Comparison of ENCODE assay signal across 8 cellular contexts in the genomic region with DNA sequence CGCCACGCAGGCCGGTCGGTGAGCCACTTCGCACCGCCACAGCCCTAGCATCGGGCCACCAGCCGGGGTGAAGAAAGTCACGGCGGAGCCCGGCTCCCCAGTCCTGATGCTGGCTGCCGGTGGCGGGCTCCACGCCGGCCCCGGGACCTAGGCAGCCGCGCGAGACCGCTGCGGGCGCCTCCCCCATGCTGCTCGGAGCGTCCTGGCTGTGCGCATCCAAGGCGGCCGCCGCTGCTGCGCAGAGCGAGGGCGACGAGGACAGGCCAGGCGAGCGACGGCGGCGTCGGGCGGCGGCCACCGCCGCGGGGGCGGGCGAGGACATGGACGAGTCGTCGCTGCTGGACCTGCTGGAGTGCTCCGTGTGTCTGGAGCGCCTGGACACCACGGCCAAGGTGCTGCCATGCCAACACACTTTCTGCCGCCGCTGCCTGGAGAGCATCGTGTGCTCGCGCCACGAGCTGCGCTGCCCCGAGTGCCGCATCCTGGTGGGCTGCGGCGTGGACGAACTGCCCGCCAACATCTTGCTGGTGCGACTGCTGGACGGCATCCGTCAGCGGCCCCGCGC. TPM values are rescaled to one million over a fixed set of nuclear protein-coding genes. Genes with fewer than 3 reads are reported as not detected.
DNase-seq lines count a peak whose midpoint lies in the region; ATAC-seq, FAIRE-seq and TF ChIP-seq lines count a peak whose summit lies in the region.

No MANE protein-coding gene starts in this region.

- H3K4me2 ChIP-seq in MM.1S (ENCODE audit: low read depth, low read length) (peak overlapping the region; percentile 89; the same call in 1 of the 2 replicates), GM12878 (ENCODE audit: control insufficient read depth, insufficient read depth) (peak overlapping the region; percentile 70)

- H3K9ac ChIP-seq in MM.1S (ENCODE audit: low read length) (peak overlapping the region; percentile 79), GM12878 (ENCODE audit: control insufficient read depth, insufficient read depth, low read length) (no peak overlapping the region; the same call in 1 of the 2 replicates)

- H3K27me3 Mint-ChIP-seq in T-helper 2 cell treated with Interferon-gamma antibody and Interleukin-4, amounts not matched to agents 5 μg/mL and 100 μg/mL, for 36 hours (ENCODE audit: low read depth), result peaks cover 67% of the 10 kb centered on the region

- SMC1A ChIA-PET in GM12878 (lab: Charles Lee; ENCODE audit: uncharacterized antibody, unreplicated experiment), result interaction anchor here (1.1 to 3.8 kb wide), 6 partner anchors 69 to 385 kb away, joined by 3 to 44 read pairs (median 3); no protein-coding TSS in a partner anchor

- no peak for TF ChIP-seq EP300 in GM12878 (IDR thresholded peaks at IDR 0.05; ENCODE audit: borderline replicate concordance in 1 of 2, control insufficient read depth in 1 of 2, low read depth in 2 of 2, low read length in 2 of 2)

- peaks cover 60% of the 10 kb centered on the region for H3K79me2 ChIP-seq in MM.1S (ENCODE audit: low read length)
- peaks cover 8% of the 10 kb centered on the region for H3K79me2 ChIP-seq in GM12878 (ENCODE audit: control insufficient read depth, insufficient read depth, low read length)

- no peaks in the 10 kb centered on the region for H3K9me2 ChIP-seq in MM.1S (replicated peaks; ENCODE audit: insufficient read depth, low read length)

- no peaks in the 10 kb centered on the region for H3K9me3 ChIP-seq in MM.1S (replicated peaks; ENCODE audit: insufficient read depth, low read length)
- no peaks in the 10 kb centered on the region for H3K9me3 ChIP-seq in GM12878 (replicated peaks; ENCODE audit: control insufficient read depth, insufficient read depth, low read length)

- H3K4me1 ChIP-seq in MM.1S (ENCODE audit: low read length) (peaks cover 25% of the 10 kb centered on the region), GM12878 (ENCODE audit: control insufficient read depth, insufficient read depth, low read length) (no peaks in the 10 kb centered on the region; the same call in 1 of the 2 replicates)

- no TSS peak for BruUV-seq in GM12878 (replicated peaks; lab: Mats Ljungman, UMichigan)

- H3K27ac ChIP-seq in MM.1S (ENCODE audit: low read length) (no peak overlapping the region), GM12878 (ENCODE audit: control insufficient read depth, insufficient read depth) (no peak overlapping the region)

- peak; percentile 31 for ATAC-seq in GM19395 (IDR thresholded peaks at IDR 0.05; ENCODE audit: unreplicated experiment)
- peak; percentile 51 for ATAC-seq in GM12878
- ATAC-seq in GM18498 (IDR thresholded peaks at IDR 0.05; ENCODE audit: unreplicated experiment), result no peak

- intact Hi-C loops in GM12878 (cut with micrococcal nuclease; ENCODE audit: unreplicated experiment), result loop anchor here (2.0 to 5.0 kb wide), 3 partner anchors 89 to 268 kb away; no protein-coding TSS in a partner anchor

- peaks cover 18% of the 10 kb centered on the region for H3K4me1 Mint-ChIP-seq in T-helper 2 cell treated with Interferon-gamma antibody and Interleukin-4, amounts not matched to agents 5 μg/mL and 100 μg/mL, for 36 hours (ENCODE audit: low read depth)

- POLR2A ChIA-PET in GM12878 (lab: Charles Lee), result no interaction called here

- no peak overlapping the region for H3K27ac Mint-ChIP-seq in T-helper 2 cell treated with Interferon-gamma antibody and Interleukin-4, amounts not matched to agents 5 μg/mL and 100 μg/mL, for 36 hours

- no peaks in the 10 kb centered on the region for H3K9me3 Mint-ChIP-seq in T-helper 2 cell treated with Interferon-gamma antibody and Interleukin-4, amounts not matched to agents 5 μg/mL and 100 μg/mL, for 36 hours

- no peak for TF ChIP-seq RAD21 in GM12878 (IDR thresholded peaks at IDR 0.05; ENCODE audit: insufficient read depth, low read depth, low read length)

- H3K4me3 ChIP-seq in MM.1S (ENCODE audit: low read length), result peak overlapping the region; percentile 90
- H3K4me3 ChIP-seq in GM12878, result 0 out of 2 replicates have a peak overlapping the region, but pooled peaks have one; percentile 45

- CTCF ChIA-PET in GM12878 (lab: Yijun Ruan, JAX), result interaction anchor here (1.5 to 6.1 kb wide), 5 partner anchors 11 to 431 kb away, joined by 4 to 62 read pairs (median 8); no protein-coding TSS in a partner anchor

- H3K27me3 ChIP-seq in MM.1S (replicated peaks; ENCODE audit: insufficient read depth, low read length) (no peaks in the 10 kb centered on the region), GM12878 (replicated peaks in 1 of 2; ENCODE audit: control insufficient read depth in 2 of 2, insufficient read depth in 2 of 2, low read length in 1 of 2) (peaks cover 0 to 2% of the 10 kb centered on the region in 2 experiments; a peak in 3 of 4 replicates)

- H4K20me1 ChIP-seq in MM.1S (ENCODE audit: insufficient read depth, low read length) (no peaks in the 10 kb centered on the region), GM12878 (ENCODE audit: control insufficient read depth, insufficient read depth) (no peaks in the 10 kb centered on the region)

- TF ChIP-seq CTCF in MM.1S (IDR thresholded peaks at IDR 0.05; ENCODE audit: low read length) (no peak), GM12878 (IDR thresholded peaks at IDR 0.05 in 2 of 3, conservative IDR thresholded peaks at IDR 0.05 in 1 of 3; ENCODE audit: control insufficient read depth in 2 of 3, extremely low read depth in 1 of 3, insufficient read depth in 1 of 3, low read depth in 3 of 3, low read length in 3 of 3) (no peak)

- in situ Hi-C loops in GM12878 (cut with MboI), result no loop called here

- peaks cover 2% of the 10 kb centered on the region for H3K36me3 Mint-ChIP-seq in T-helper 2 cell treated with Interferon-gamma antibody and Interleukin-4, amounts not matched to agents 5 μg/mL and 100 μg/mL, for 36 hours (ENCODE audit: low read depth)

- DNase-seq in MM.1S (peak; percentile 44), GM12878 (ENCODE audit: low read depth, low spot score) (no peak), iris pigment epithelial cell (ENCODE audit: low read depth) (peak; percentile 52), SKM-1 (lab: John Stamatoyannopoulos, UW; ENCODE audit: unreplicated experiment) (no peak)
- peak; percentile 23 for DNase-seq in stimulated activated CD4-positive, alpha-beta T cell treated with anti-CD3 and anti-CD28 coated beads, Interleukin-1b, Interleukin-23, amount 100 ng/mL, for 48 hours
- no peak for DNase-seq in T-helper 2 cell treated with Interferon-gamma antibody and Interleukin-4, amounts not matched to agents 5 μg/mL and 100 μg/mL, for 36 hours (ENCODE audit: low spot score)

- H3F3A ChIP-seq in MM.1S (ENCODE audit: insufficient read depth, low read length), result peaks cover 7% of the 10 kb centered on the region; the same call in 1 of the 2 replicates

- no peaks in the 10 kb centered on the region for H3K36me3 ChIP-seq in MM.1S (replicated peaks; ENCODE audit: insufficient read depth, low read length)
- H3K36me3 ChIP-seq in GM12878 (ENCODE audit: control insufficient read depth in 2 of 2, insufficient read depth in 2 of 2, low read length in 1 of 2), result no peaks in the 10 kb centered on the region; a peak in 1 of 4 replicates

- H2AFZ ChIP-seq in MM.1S (ENCODE audit: low read length), result no peak overlapping the region
- no peak overlapping the region for H2AFZ ChIP-seq in GM12878 (ENCODE audit: control insufficient read depth, low read depth, low read length)

- WGBS in GM12878 (ENCODE audit: insufficient coverage, insufficient replicate concordance, low lambda C conversion rate, missing lambda C conversion rate), result under 1% methylated on average over 54 of the region's 70 CpGs

- TF ChIP-seq POLR2A in GM12878 (IDR thresholded peaks at IDR 0.05; ENCODE audit: low read depth, low read length), result no peak

- RAD21 ChIA-PET in GM12878 (lab: Charles Lee; ENCODE audit: unreplicated experiment), result interaction anchor here (1.1 to 9.2 kb wide), 7 partner anchors 85 to 385 kb away, joined by 3 to 67 read pairs (median 9); no protein-coding TSS in a partner anchor

- H3K4me3 Mint-ChIP-seq in T-helper 2 cell treated with Interferon-gamma antibody and Interleukin-4, amounts not matched to agents 5 μg/mL and 100 μg/mL, for 36 hours, result no peak overlapping the region

- peak; percentile 41 for FAIRE-seq in GM12878 (lab: Jason Lieb, UNC)

TF ChIP-seq in GM12878, 131 proteins besides CTCF, POLR2A, EP300 and RAD21 (continues in another document):
- TF ChIP-seq SMARCA5 (IDR thresholded peaks at IDR 0.05), result no peak
- TF ChIP-seq ZNF274 (IDR thresholded peaks at IDR 0.05; ENCODE audit: insufficient read depth, insufficient read length), result no peak
- TF ChIP-seq NR2F1 (conservative IDR thresholded peaks at IDR 0.05), result no peak
- no peak for TF ChIP-seq RUNX3 (IDR thresholded peaks at IDR 0.05; ENCODE audit: low read length)
- no peak for TF ChIP-seq KAT2A (conservative IDR thresholded peaks at IDR 0.05; ENCODE audit: control insufficient read depth, low read depth, low read length)
- no peak for TF ChIP-seq POLR2AphosphoS2 (IDR thresholded peaks at IDR 0.05; ENCODE audit: low read depth, low read length)
- TF ChIP-seq DPF2 (IDR thresholded peaks at IDR 0.05), result peak; percentile 2; the same call in 1 of the 2 replicates
- no peak for TF ChIP-seq ZZZ3 (IDR thresholded peaks at IDR 0.05; ENCODE audit: control insufficient read depth, insufficient read length, low read depth)

RNA-seq across cellular contexts. Expression of gene SH3RF3, which starts 0.4 kb away (rescaled TPM):
- total RNA-seq in GM12878 (2013; cell fraction: nucleolus; rRNA removed), result 3.7 and 4.4 TPM in 2 replicates
- 4.2 and 4.6 TPM in 2 replicates for total RNA-seq in GM12878 (2014; rRNA removed)
- 2.0 and 2.3 TPM in 2 replicates for total RNA-seq in GM12878 (2014; rRNA removed; fragmentation: Illumina TruSeq; extraction: Trizol)
- total RNA-seq in GM12878 (2021), result 8.4 and 8.8 TPM in 2 replicates
- 0.94 TPM for polyA plus RNA-seq in GM12878 (2011; ENCODE audit: low read depth)
- 0.07 and 0.08 TPM in 2 replicates for polyA plus RNA-seq in GM12878 (2011; rRNA removed)
- polyA plus RNA-seq in GM12878 (2011; cell fraction: cytosol; rRNA removed), result 0.10 and 0.12 TPM in 2 replicates
- 0.24 and 0.42 TPM in 2 replicates for polyA plus RNA-seq in GM12878 (2011; cell fraction: nucleus; rRNA removed)
- 1.6 TPM in 2 replicates for polyA plus RNA-seq in GM12878 (2012)
- 3.0 and 3.7 TPM in 2 replicates for polyA plus RNA-seq in GM12878 (2014; fragmentation: Illumina TruSeq; extraction: Trizol)
- under 1 TPM; 0.21 to 0.35 TPM for polyA plus RNA-seq in GM12878 (2014; fragmentation: Nextera tagmentation; extraction: Ambion mirVana)
- 5.1 and 6.0 TPM in 2 replicates for polyA plus RNA-seq in GM12878 (2014; rRNA removed)
- 1 to 10 TPM; 1.1 to 2.4 TPM for polyA plus RNA-seq in GM12878 (2016; fragmentation: Nextera tagmentation; extraction: Ambion mirVana)
- polyA minus RNA-seq in GM12878 (2011; rRNA and poly(A)+ RNA removed), result 0.15 and 0.22 TPM in 2 replicates
- 0.21 and 0.27 TPM in 2 replicates for polyA minus RNA-seq in GM12878 (2011; cell fraction: cytosol; rRNA and poly(A)+ RNA removed)
- polyA minus RNA-seq in GM12878 (2011; cell fraction: nucleus; rRNA and poly(A)+ RNA removed), result 0.36 and 0.77 TPM in 2 replicates

Comparison
In these comparisons a context has a peak if more than half of its experiments do, and no peak if none do; other contexts are left out.
1. DNase-seq: peak in MM.1S (single experiment), iris pigment epithelial cell (single experiment) and stimulated activated CD4-positive, alpha-beta T cell treated with anti-CD3 and anti-CD28 coated beads, Interleukin-1b, Interleukin-23, amount 100 ng/mL, for 48 hours (single experiment); none in GM12878 (single experiment), T-helper 2 cell treated with Interferon-gamma antibody and Interleukin-4, amounts not matched to agents 5 μg/mL and 100 μg/mL, for 36 hours (single experiment) and SKM-1 (single experiment).